ENCODE assay signal across 18 cellular contexts in genomic region chr6:135161996-135162395, GRCh38. TPM values are rescaled to one million over a fixed set of nuclear protein-coding genes. Genes with fewer than 3 reads are reported as not detected.
DNase-seq lines count a peak whose midpoint lies in the region; ATAC-seq, FAIRE-seq and TF ChIP-seq lines count a peak whose summit lies in the region.
"Had no signal": no experiment of that assay in that cellular context is flagged by ENCODE, and none has a peak within 500 bp of the region (broad histone marks: within the 10 kb centered on the region; RNA-seq: fewer than 3 reads in every experiment).

No MANE protein-coding gene starts in this region.

- H3K36me3 ChIP-seq in CD8-positive, alpha-beta T cell (ENCODE audit: insufficient read depth, low read length), result no peaks in the 10 kb centered on the region
- H3K36me3 ChIP-seq: ovary, sigmoid colon, SJSA1, upper lobe of left lung had no signal

- no peak overlapping the region for H3K4me3 Mint-ChIP-seq in CD8-positive, alpha-beta T cell
- H3K4me3 Mint-ChIP-seq in activated T-helper 2 cell treated with anti-CD3 and anti-CD28 coated beads, Interferon-gamma antibody, Interleukin-2, Interleukin-4, amounts not matched to agents 10 μg/mL and 5 μg/mL and 100 μg/mL, durations not matched to agents 14 hours and 24 hours and 36 hours (ENCODE audit: low read depth), result peak overlapping the region; percentile 45
- H3K4me3 Mint-ChIP-seq in T-cell, result no peak overlapping the region
- H3K4me3 Mint-ChIP-seq: dendritic cell treated with granulocyte-macrophage colony-stimulating factor and Interleukin-4, amounts not matched to agents 40 ng/mL and 50 ng/mL, for 4 days had no signal

- H3K9me3 ChIP-seq in CD8-positive, alpha-beta T cell (ENCODE audit: low read length), result no peaks in the 10 kb centered on the region
- H3K9me3 ChIP-seq: ovary, sigmoid colon, SJSA1, upper lobe of left lung had no signal

- H3K4me3 ChIP-seq in CD8-positive, alpha-beta T cell (ENCODE audit: low read depth, low read length), result no peak overlapping the region
- H3K4me3 ChIP-seq: ovary, PC-9, sigmoid colon, SJSA1, upper lobe of left lung had no signal

- H3K27me3 Mint-ChIP-seq in CD8-positive, alpha-beta T cell (ENCODE audit: low read depth), result no peaks in the 10 kb centered on the region
- no peaks in the 10 kb centered on the region for H3K27me3 Mint-ChIP-seq in activated T-helper 2 cell treated with anti-CD3 and anti-CD28 coated beads, Interferon-gamma antibody, Interleukin-2, Interleukin-4, amounts not matched to agents 10 μg/mL and 5 μg/mL and 100 μg/mL, durations not matched to agents 14 hours and 24 hours and 36 hours (ENCODE audit: low read depth)
- peaks cover 0 to 3% of the 10 kb centered on the region in 2 donors for H3K27me3 Mint-ChIP-seq in T-cell
- H3K27me3 Mint-ChIP-seq: dendritic cell treated with granulocyte-macrophage colony-stimulating factor and Interleukin-4, amounts not matched to agents 40 ng/mL and 50 ng/mL, for 4 days had no signal

- POLR2A ChIA-PET in CD8-positive, alpha-beta T cell (lab: Charles Lee), result no interaction called here
- POLR2A ChIA-PET in RWPE1 (lab: Yijun Ruan, JAX; ENCODE audit: low non-redundant PET) (no interaction called here), T-cell (lab: Charles Lee) (interaction anchor here in 1 of 2 donors (0.6 kb wide), 1 partner anchor 156 kb away, joined by 3 read pairs; no protein-coding TSS in a partner anchor)

- no peak for DNase-seq in CD8-positive, alpha-beta T cell
- no peak for DNase-seq in GM12891 (ENCODE audit: insufficient read length, low spot score)
- no peak for DNase-seq in activated T-helper 2 cell treated with anti-CD3 and anti-CD28 coated beads, Interferon-gamma antibody, Interleukin-2, Interleukin-4, amounts not matched to agents 10 μg/mL and 5 μg/mL and 100 μg/mL, durations not matched to agents 14 hours and 24 hours and 36 hours (ENCODE audit: low spot score)
- DNase-seq in RWPE1 (ENCODE audit: low spot score), result no peak
- no peak for DNase-seq in T-cell
- DNase-seq: COR-L47, hippocampal formation, NCI-H1436 treated with DMSO at 0.1 percent for 48 hours, ovary, sigmoid colon, upper lobe of left lung had no signal

- no peak for TF ChIP-seq CTCF in CD8-positive, alpha-beta T cell (IDR thresholded peaks at IDR 0.05)
- TF ChIP-seq CTCF in RWPE1 (conservative IDR thresholded peaks at IDR 0.05; ENCODE audit: low read depth), result no peak

- H3K4me1 ChIP-seq in CD8-positive, alpha-beta T cell (ENCODE audit: insufficient read depth, low read length), result peaks cover 20% of the 10 kb centered on the region
- H3K4me1 ChIP-seq: sigmoid colon, SJSA1, upper lobe of left lung had no signal

- H3K27ac Mint-ChIP-seq in CD8-positive, alpha-beta T cell, result peak overlapping the region; percentile 29
- H3K27ac Mint-ChIP-seq in activated T-helper 2 cell treated with anti-CD3 and anti-CD28 coated beads, Interferon-gamma antibody, Interleukin-2, Interleukin-4, amounts not matched to agents 10 μg/mL and 5 μg/mL and 100 μg/mL, durations not matched to agents 14 hours and 24 hours and 36 hours, result peak overlapping the region; percentile 98
- H3K27ac Mint-ChIP-seq in T-cell, result no peak overlapping the region
- H3K27ac Mint-ChIP-seq: dendritic cell treated with granulocyte-macrophage colony-stimulating factor and Interleukin-4, amounts not matched to agents 40 ng/mL and 50 ng/mL, for 4 days had no signal

- intact Hi-C loops in CD8-positive, alpha-beta T cell (cut with DNase I, micrococcal nuclease), result loop anchor here (1.0 to 2.0 kb wide), 3 partner anchors 17 to 19 kb away; partner anchors contain the start of gene MYB (in 1 of the 2)
- intact Hi-C loops in activated T-helper 2 cell treated with anti-CD3 and anti-CD28 coated beads, Interferon-gamma antibody, Interleukin-2, Interleukin-4, amounts not matched to agents 10 μg/mL and 5 μg/mL and 100 μg/mL, durations not matched to agents 14 hours and 24 hours and 36 hours (cut with micrococcal nuclease), result loop anchor here (1.0 kb wide), 3 partner anchors 8 to 73 kb away; no protein-coding TSS in a partner anchor

- no peaks in the 10 kb centered on the region for H3K36me3 Mint-ChIP-seq in CD8-positive, alpha-beta T cell
- H3K36me3 Mint-ChIP-seq in activated T-helper 2 cell treated with anti-CD3 and anti-CD28 coated beads, Interferon-gamma antibody, Interleukin-2, Interleukin-4, amounts not matched to agents 10 μg/mL and 5 μg/mL and 100 μg/mL, durations not matched to agents 14 hours and 24 hours and 36 hours (ENCODE audit: low read depth), result no peaks in the 10 kb centered on the region
- no peaks in the 10 kb centered on the region for H3K36me3 Mint-ChIP-seq in T-cell

- FAIRE-seq in GM12891 (lab: Jason Lieb, UNC), result peak; percentile 89
- FAIRE-seq: keratinocyte had no signal

- ATAC-seq in CD8-positive, alpha-beta T cell, result no peak
- ATAC-seq in HG02610 (IDR thresholded peaks at IDR 0.05; ENCODE audit: unreplicated experiment), result peak; percentile 36
- no peak for ATAC-seq in GM19035 (IDR thresholded peaks at IDR 0.05; ENCODE audit: unreplicated experiment)
- ATAC-seq in T-cell (replicated peaks in 1 of 4), result no peak

- no peaks in the 10 kb centered on the region for H3K27me3 ChIP-seq in CD8-positive, alpha-beta T cell (ENCODE audit: insufficient read depth, low read length)
- H3K27me3 ChIP-seq: ovary, sigmoid colon, upper lobe of left lung had no signal

- H3K4me1 Mint-ChIP-seq in CD8-positive, alpha-beta T cell (ENCODE audit: low read depth), result peaks cover 26% of the 10 kb centered on the region
- peaks cover 71% of the 10 kb centered on the region for H3K4me1 Mint-ChIP-seq in activated T-helper 2 cell treated with anti-CD3 and anti-CD28 coated beads, Interferon-gamma antibody, Interleukin-2, Interleukin-4, amounts not matched to agents 10 μg/mL and 5 μg/mL and 100 μg/mL, durations not matched to agents 14 hours and 24 hours and 36 hours (ENCODE audit: low read depth)
- H3K4me1 Mint-ChIP-seq in T-cell, result peaks cover 25 to 47% (median 27%) of the 10 kb centered on the region in 3 donors

- CTCF ChIA-PET in CD8-positive, alpha-beta T cell (lab: Charles Lee), result interaction anchor here (0.5 to 2.1 kb wide), 5 partner anchors 18 to 77 kb away, joined by 3 to 10 read pairs (median 4); no protein-coding TSS in a partner anchor
- CTCF ChIA-PET in RWPE1 (lab: Yijun Ruan, JAX), result interaction anchor here (0.6 to 0.9 kb wide), 3 partner anchors 13 to 1093 kb away, joined by 3 to 4 read pairs (median 3); partner anchors contain the start of gene MYB
- CTCF ChIA-PET in T-cell (lab: Charles Lee), result interaction anchor here (0.6 to 1.3 kb wide), 4 partner anchors 16 to 30 kb away, joined by 3 to 5 read pairs (median 4); no protein-coding TSS in a partner anchor

- no peak overlapping the region for H3K27ac ChIP-seq in CD8-positive, alpha-beta T cell (ENCODE audit: low read depth, low read length)
- H3K27ac ChIP-seq in RWPE1, result no peak overlapping the region
- H3K27ac ChIP-seq: ovary, PC-9, sigmoid colon, SJSA1, upper lobe of left lung had no signal

- H3K9me3 Mint-ChIP-seq in CD8-positive, alpha-beta T cell, result no peaks in the 10 kb centered on the region
- H3K9me3 Mint-ChIP-seq in activated T-helper 2 cell treated with anti-CD3 and anti-CD28 coated beads, Interferon-gamma antibody, Interleukin-2, Interleukin-4, amounts not matched to agents 10 μg/mL and 5 μg/mL and 100 μg/mL, durations not matched to agents 14 hours and 24 hours and 36 hours, result no peaks in the 10 kb centered on the region
- H3K9me3 Mint-ChIP-seq in T-cell, result no peaks in the 10 kb centered on the region
- H3K9me3 Mint-ChIP-seq: dendritic cell treated with granulocyte-macrophage colony-stimulating factor and Interleukin-4, amounts not matched to agents 40 ng/mL and 50 ng/mL, for 4 days had no signal

- no peak for TF ChIP-seq POLR2A in GM12891 (IDR thresholded peaks at IDR 0.05; ENCODE audit: low read depth, low read length)

TF ChIP-seq in GM12891, 5 proteins besides CTCF, POLR2A, EP300 and RAD21:
- TF ChIP-seq PAX5 (IDR thresholded peaks at IDR 0.05; ENCODE audit: insufficient read depth, low read length, severe bottlenecking) (no peak), SPI1 (IDR thresholded peaks at IDR 0.05; ENCODE audit: low read depth, low read length) (no peak), TAF1 (IDR thresholded peaks at IDR 0.05; ENCODE audit: low read depth, low read length) (no peak), POLR2AphosphoS5 (IDR thresholded peaks at IDR 0.05; ENCODE audit: low read depth, low read length) (no peak), POU2F2 (IDR thresholded peaks at IDR 0.05; ENCODE audit: low read depth, low read length) (no peak)

RNA-seq across cellular contexts. Expression of gene MYB, which starts 19.1 kb away (rescaled TPM):
- 1 to 10 TPM; 3.7 to 4.7 TPM for total RNA-seq in CD8-positive, alpha-beta T cell
- polyA plus RNA-seq in GM12891 (2012; ENCODE audit: low read depth, missing spikeins), result 18.5 TPM
- total RNA-seq in activated T-helper 2 cell treated with anti-CD3 and anti-CD28 coated beads, Interferon-gamma antibody, Interleukin-2, Interleukin-4, amounts not matched to agents 10 μg/mL and 5 μg/mL and 100 μg/mL, durations not matched to agents 14 hours and 24 hours and 36 hours, result 82.5 and 84.5 TPM in 2 replicates
- total RNA-seq in T-cell, result 10 to 100 TPM in 4 of 5 donors, 1 to 10 TPM in 1; 4.4 to 23.9 (median 17.1) TPM
- total RNA-seq: lung microvascular endothelial cell had no signal

Comparison
In these comparisons a context has a peak if more than half of its experiments do, and no peak if none do; other contexts are left out.
1. H3K27ac Mint-ChIP-seq: peak in CD8-positive, alpha-beta T cell (single experiment) and activated T-helper 2 cell treated with anti-CD3 and anti-CD28 coated beads, Interferon-gamma antibody, Interleukin-2, Interleukin-4, amounts not matched to agents 10 μg/mL and 5 μg/mL and 100 μg/mL, durations not matched to agents 14 hours and 24 hours and 36 hours (single experiment); none in T-cell (0 of 2).